Comparison of ENCODE assay signal across 23 cellular contexts in the genomic region with DNA sequence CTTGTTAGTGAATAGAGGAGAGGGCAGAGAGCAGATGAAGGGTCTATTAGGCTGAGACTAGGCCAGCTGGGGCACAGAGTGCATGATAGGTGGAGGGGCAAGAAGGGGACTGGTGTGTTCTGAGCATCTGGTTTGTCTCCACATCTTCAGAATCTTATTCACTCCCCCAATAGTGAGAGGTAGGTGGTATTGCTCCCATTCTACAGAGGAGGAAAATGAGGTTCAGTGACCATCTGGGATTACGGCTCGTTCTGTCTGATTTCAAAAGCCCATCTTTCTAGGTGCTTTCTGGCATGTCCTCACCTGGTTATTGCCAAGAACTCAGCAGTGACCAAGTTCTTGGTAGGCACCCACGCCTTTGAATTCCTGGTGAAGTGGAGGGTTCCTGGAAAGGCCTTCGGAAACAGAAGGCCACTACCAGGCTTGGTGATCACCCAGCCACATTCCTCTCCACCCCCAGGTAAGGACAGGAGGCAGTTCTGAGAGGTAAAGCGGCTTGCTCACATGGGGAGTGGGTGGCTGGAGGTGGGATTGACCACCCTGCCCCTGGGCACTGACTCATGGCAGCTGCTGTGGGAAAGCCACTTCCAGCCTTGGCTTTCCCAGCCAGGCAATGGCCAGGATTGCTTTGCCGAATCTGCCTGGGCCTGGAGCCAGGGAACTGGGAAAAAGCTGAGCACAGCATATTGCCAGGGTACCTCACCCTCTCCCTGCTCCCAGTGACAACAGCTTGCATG.
"Had no signal": no experiment of that assay in that cellular context is flagged by ENCODE, and none has a peak within 500 bp of the region (broad histone marks: within the 10 kb centered on the region; RNA-seq: fewer than 3 reads in every experiment).

No MANE protein-coding gene starts in this region.

- H3K36me3 ChIP-seq: gastrocnemius medialis, left lung, transverse colon had no signal

- H3K27ac ChIP-seq: coronary artery, gastrocnemius medialis, left lung, skin epidermis, transverse colon had no signal

- H3K36me3 Mint-ChIP-seq: brain had no signal

- DNase-seq: activated CD4-positive, alpha-beta T cell treated with anti-CD3 and anti-CD28 coated beads, Interleukin-2, amount 10 ng/mL, durations not matched to agents 24 days and 14 days; activated CD4-positive, CD25-positive, alpha-beta regulatory T cell; activated CD8-positive, alpha-beta memory T cell treated with anti-CD3 and anti-CD28 coated beads, Interleukin-2, amount 50 U/mL, for 4 hours; activated CD8-positive, alpha-beta T cell treated with anti-CD3 and anti-CD28 coated beads, Interleukin-2, amount 10 ng/mL, durations not matched to agents 7 days and 5 days; activated gamma-delta T cell; activated T-cell treated with anti-CD3 and anti-CD28 coated beads, Interleukin-2, amount 50 U/mL, for 72 hours; amygdala; effector CD4-positive, alpha-beta T cell; gastrocnemius medialis; left lung; occipital lobe; stimulated activated CD4-positive, alpha-beta T cell treated with anti-CD3 and anti-CD28 coated beads, Interleukin-4, amount 100 ng/mL, for 4 hours; stimulated activated CD8-positive, alpha-beta memory T cell treated with anti-CD3 and anti-CD28 coated beads, Interleukin-4, amount 100 ng/mL, for 48 hours; stimulated activated naive CD4-positive, alpha-beta T cell treated with Interleukin-2 at 50 U/mL for 16 hours; substantia nigra; transverse colon had no signal

- H3K9me3 ChIP-seq: gastrocnemius medialis, transverse colon had no signal

- H3K27ac Mint-ChIP-seq: activated CD4-positive, alpha-beta T cell treated with anti-CD3 and anti-CD28 coated beads, Interleukin-2, amount 10 ng/mL, durations not matched to agents 24 days and 14 days; activated CD8-positive, alpha-beta T cell treated with anti-CD3 and anti-CD28 coated beads, Interleukin-2, amount 10 ng/mL, durations not matched to agents 7 days and 5 days; activated naive CD8-positive, alpha-beta T cell; activated T-cell treated with anti-CD3 and anti-CD28 coated beads, Interleukin-2, amount 50 U/mL, for 72 hours; brain; memory B cell had no signal

- H3K9me3 Mint-ChIP-seq: central memory CD8-positive, alpha-beta T cell; memory B cell had no signal

- H3K4me3 ChIP-seq: coronary artery, gastrocnemius medialis, left lung, skin epidermis, transverse colon had no signal

- H3K4me1 Mint-ChIP-seq: brain had no signal

- ATAC-seq: activated CD8-positive, alpha-beta T cell treated with anti-CD3 and anti-CD28 coated beads, Interleukin-2, amount 10 ng/mL, durations not matched to agents 7 days and 5 days; activated T-cell treated with anti-CD3 and anti-CD28 coated beads, Interleukin-2, amount 50 U/mL, for 72 hours; gastrocnemius medialis; left lung had no signal

- H3K4me3 Mint-ChIP-seq: activated CD4-positive, alpha-beta T cell treated with anti-CD3 and anti-CD28 coated beads, Interleukin-2, amount 10 ng/mL, durations not matched to agents 24 days and 14 days; activated CD8-positive, alpha-beta T cell treated with anti-CD3 and anti-CD28 coated beads, Interleukin-2, amount 10 ng/mL, durations not matched to agents 7 days and 5 days; activated naive CD8-positive, alpha-beta T cell; activated T-cell treated with anti-CD3 and anti-CD28 coated beads, Interleukin-2, amount 50 U/mL, for 72 hours; brain; central memory CD8-positive, alpha-beta T cell; memory B cell; nephron had no signal
